23 cellular contexts compared by ENCODE assay signal in genomic region chr19:31538879-31539278, GRCh38.
"Had no signal": no experiment of that assay in that cellular context is flagged by ENCODE, and none has a peak within 500 bp of the region (broad histone marks: within the 10 kb centered on the region; RNA-seq: fewer than 3 reads in every experiment).

No MANE protein-coding gene starts in this region.

- H3K9me3 ChIP-seq: lower lobe of right lung, psoas muscle, right lobe of liver, testis, thyroid gland, transverse colon had no signal

- H3K36me3 ChIP-seq: heart right ventricle, lower lobe of right lung, right lobe of liver, stomach, thyroid gland, transverse colon, upper lobe of left lung had no signal

- H3K4me1 ChIP-seq: heart right ventricle, lower lobe of right lung, parathyroid adenoma, psoas muscle, right lobe of liver, stomach, testis, thyroid gland, transverse colon, upper lobe of left lung had no signal

- H3K27me3 ChIP-seq: right lobe of liver, testis, thyroid gland, transverse colon, upper lobe of left lung had no signal

- H3K4me3 ChIP-seq: heart right ventricle, hepatocyte, lower lobe of right lung, psoas muscle, right lobe of liver, skin epidermis, stomach, testis, thyroid gland, transverse colon, upper lobe of left lung had no signal

- H3K27ac ChIP-seq: heart right ventricle, hepatocyte, lower lobe of right lung, parathyroid adenoma, psoas muscle, right lobe of liver, skin epidermis, stomach, testis, thyroid gland, transverse colon, upper lobe of left lung had no signal

- DNase-seq: heart right ventricle; kidney; lower lobe of right lung; mammary epithelial cell; mesenchymal stem cell; naive thymus-derived CD8-positive, alpha-beta T cell; nucleus accumbens; psoas muscle; right lobe of liver; stimulated activated CD4-positive, alpha-beta T cell treated with anti-CD3 and anti-CD28 coated beads, Interleukin-12 subunit alpha, Interleukin-12 subunit beta, amount 100 ng/mL, for 4 hours; stimulated activated CD4-positive, alpha-beta T cell treated with anti-CD3 and anti-CD28 coated beads, Interleukin-15, amount 100 ng/mL, for 24 hours; stimulated activated CD4-positive, alpha-beta T cell treated with anti-CD3 and anti-CD28 coated beads, Interleukin-2, amount 100 ng/mL, for 24 hours; stimulated activated CD4-positive, alpha-beta T cell treated with anti-CD3 and anti-CD28 coated beads, Interleukin-4, amount 100 ng/mL, for 1 hour; stimulated activated naive B cell treated with anti-CD40 and anti-IgM and Interleukin-4, amounts not matched to agents 10 μg/mL and 1 μg/mL and 100 μg/mL, for 72 hours; stimulated activated naive CD8-positive, alpha-beta T cell treated with anti-CD3 and anti-CD28 coated beads, Interleukin-15, Interleukin-2, amounts not matched to agents 100 U/mL and 50 U/mL, for 24 hours; stomach; testis; thyroid gland; transverse colon; upper lobe of left lung had no signal

- ATAC-seq: heart right ventricle; lower lobe of right lung; naive thymus-derived CD8-positive, alpha-beta T cell; psoas muscle; right lobe of liver; stimulated activated naive B cell treated with anti-CD40 and anti-IgM and Interleukin-4, amounts not matched to agents 10 μg/mL and 1 μg/mL and 100 μg/mL, for 72 hours; stimulated activated naive CD8-positive, alpha-beta T cell treated with anti-CD3 and anti-CD28 coated beads, Interleukin-15, Interleukin-2, amounts not matched to agents 100 U/mL and 50 U/mL, for 24 hours had no signal
